Comparison of ENCODE assay signal across 14 cellular contexts in genomic region chr12:16492820-16493797, GRCh38.
"Had no signal": no experiment of that assay in that cellular context is flagged by ENCODE, and none has a peak within 500 bp of the region (broad histone marks: within the 10 kb centered on the region; RNA-seq: fewer than 3 reads in every experiment).

No MANE protein-coding gene starts in this region.

- H3K4me3 Mint-ChIP-seq: natural killer cell, neural crest cell, type B pancreatic cell had no signal

- H3K9me3 ChIP-seq: colonic mucosa, right atrium auricular region, suprapubic skin, thyroid gland had no signal

- H3K36me3 ChIP-seq: colonic mucosa, right atrium auricular region, suprapubic skin, thyroid gland had no signal

- H3K27ac Mint-ChIP-seq: natural killer cell, type B pancreatic cell had no signal

- H3K4me3 ChIP-seq: colonic mucosa, right atrium auricular region, suprapubic skin, thyroid gland had no signal

- H3K4me1 Mint-ChIP-seq: natural killer cell, neural crest cell had no signal

- H3K9me3 Mint-ChIP-seq: neural crest cell, type B pancreatic cell had no signal

- H3K36me3 Mint-ChIP-seq: natural killer cell, type B pancreatic cell had no signal

- ATAC-seq: foreskin keratinocyte, left cardiac atrium, natural killer cell had no signal

- H3K4me1 ChIP-seq: colonic mucosa, foreskin keratinocyte, right atrium auricular region, suprapubic skin had no signal

- DNase-seq: colonic mucosa; dermis blood vessel endothelial cell; foreskin keratinocyte; kidney; left cardiac atrium; natural killer cell; small intestine; stimulated activated CD4-positive, alpha-beta T cell treated with anti-CD3 and anti-CD28 coated beads, Interleukin-12 subunit alpha, Interleukin-12 subunit beta, amount 100 ng/mL, for 4 hours; stimulated activated naive CD4-positive, alpha-beta T cell treated with Interleukin-2 at 50 U/mL for 16 hours; thyroid gland had no signal
